Comparison of ENCODE assay signal across 18 cellular contexts in genomic region chr9:126459126-126459525, GRCh38.
"Had no signal": no experiment of that assay in that cellular context is flagged by ENCODE, and none has a peak within 500 bp of the region (broad histone marks: within the 10 kb centered on the region; RNA-seq: fewer than 3 reads in every experiment).

No MANE protein-coding gene starts in this region.

- DNase-seq: activated CD4-positive, alpha-beta T cell treated with anti-CD3 and anti-CD28 coated beads, Interleukin-2, amount 50 U/mL, for 4 hours; activated CD4-positive, CD25-positive, alpha-beta regulatory T cell; activated gamma-delta T cell; activated T-cell treated with anti-CD3 and anti-CD28 coated beads, Interleukin-2, amount 50 U/mL, for 4 hours; cortex of kidney; effector memory CD8-positive, alpha-beta T cell; natural killer cell; occipital lobe; stomach had no signal

- H3K9me3 Mint-ChIP-seq: activated naive CD4-positive, alpha-beta T cell treated with anti-CD3 and anti-CD28 coated beads, Interleukin-2, amount 50 U/mL, for 72 hours; activated T-cell treated with anti-CD3 and anti-CD28 coated beads, Interleukin-2, amount 50 U/mL, for 4 hours; central memory CD8-positive, alpha-beta T cell; effector memory CD8-positive, alpha-beta T cell; natural killer cell; T-helper 2 cell treated with Interferon-gamma antibody and Interleukin-4, amounts not matched to agents 5 μg/mL and 100 μg/mL, for 36 hours had no signal

- H3K27me3 Mint-ChIP-seq: central memory CD8-positive, alpha-beta T cell; effector memory CD8-positive, alpha-beta T cell had no signal

- H3K27ac Mint-ChIP-seq: activated naive CD4-positive, alpha-beta T cell treated with anti-CD3 and anti-CD28 coated beads, Interleukin-2, amount 50 U/mL, for 72 hours; natural killer cell; T-helper 2 cell treated with Interferon-gamma antibody and Interleukin-4, amounts not matched to agents 5 μg/mL and 100 μg/mL, for 36 hours had no signal

- H3K27ac ChIP-seq: epithelial cell of prostate, prostate gland, right lobe of liver, stomach, tibial artery had no signal

- ATAC-seq: activated naive CD4-positive, alpha-beta T cell treated with anti-CD3 and anti-CD28 coated beads, Interleukin-2, amount 50 U/mL, for 72 hours; activated T-cell treated with anti-CD3 and anti-CD28 coated beads, Interleukin-2, amount 50 U/mL, for 4 hours; effector memory CD8-positive, alpha-beta T cell; left lobe of liver; natural killer cell; right lobe of liver had no signal

- H3K4me3 Mint-ChIP-seq: activated T-cell treated with anti-CD3 and anti-CD28 coated beads, Interleukin-2, amount 50 U/mL, for 4 hours; brain; central memory CD8-positive, alpha-beta T cell; effector memory CD8-positive, alpha-beta T cell; natural killer cell; T-helper 2 cell treated with Interferon-gamma antibody and Interleukin-4, amounts not matched to agents 5 μg/mL and 100 μg/mL, for 36 hours had no signal

- H3K36me3 Mint-ChIP-seq: activated naive CD4-positive, alpha-beta T cell treated with anti-CD3 and anti-CD28 coated beads, Interleukin-2, amount 50 U/mL, for 72 hours; natural killer cell had no signal
